In genomic region chr20:9392892-9393857, GRCh38 we compare ENCODE assay signal across 8 cellular contexts.
DNase-seq lines count a peak whose midpoint lies in the region; ATAC-seq and TF ChIP-seq lines count a peak whose summit lies in the region.

No MANE protein-coding gene starts in this region.

- no peaks in the 10 kb centered on the region for H3K27me3 ChIP-seq in AG04450 (ENCODE audit: control insufficient read depth, insufficient read depth, low read length)

- no peaks in the 10 kb centered on the region for H3K27me3 Mint-ChIP-seq in natural killer cell (ENCODE audit: low read depth in 2 of 2)

- no peaks in the 10 kb centered on the region for H3K9me3 ChIP-seq in AG04450 (ENCODE audit: control insufficient read depth, insufficient read depth, low read length)

- TF ChIP-seq CTCF in AG04450 (IDR thresholded peaks at IDR 0.05; ENCODE audit: low read depth, low read length) (peak; percentile 92), GM13976 (IDR thresholded peaks at IDR 0.05; ENCODE audit: borderline replicate concordance, control extremely low read depth, extremely low read depth, insufficient read depth, missing control alignments) (peak; percentile 35), epithelial cell of esophagus (IDR thresholded peaks at IDR 0.05; ENCODE audit: insufficient read depth, low read depth, low read length, missing control alignments) (peak; percentile 94), natural killer cell (IDR thresholded peaks at IDR 0.05) (no peak)

- no peaks in the 10 kb centered on the region for H3K4me1 Mint-ChIP-seq in natural killer cell

- H3K36me3 Mint-ChIP-seq in natural killer cell = no peaks in the 10 kb centered on the region

- DNase-seq in AG04450 (ENCODE audit: low read depth, low spot score) (no peak), GM13976 (ENCODE audit: low spot score) (peak; percentile 32), Kasumi-1 (lab: John Stamatoyannopoulos, UW) (peak; percentile 58 to 65), RKO (ENCODE audit: low spot score) (peak; percentile 74), epithelial cell of esophagus (ENCODE audit: low read depth) (peak; percentile 70), midbrain (lab: John Stamatoyannopoulos, UW) (peak; percentile 40), natural killer cell (no peak)

- CTCF ChIA-PET in AG04450 (lab: Charles Lee) = interaction anchor here (0.6 to 5.7 kb wide), 77 partner anchors 8 to 1350 kb away, joined by 3 to 72 read pairs (median 4); partner anchors contain the start of gene PLCB4

- in situ Hi-C loops in GM13976 (cut with MboI; ENCODE audit: low sequenced_read_pairs, unreplicated experiment) = no loop called here

- no peak overlapping the region for H3K27ac Mint-ChIP-seq in natural killer cell

- intact Hi-C loops in natural killer cell (cut with micrococcal nuclease) = no loop called here

- H3K9me3 Mint-ChIP-seq in natural killer cell = no peaks in the 10 kb centered on the region

- H3K4me3 ChIP-seq in AG04450 (ENCODE audit: low read depth, low read length) (no peak overlapping the region), epithelial cell of esophagus (ENCODE audit: low read length) (no peak overlapping the region)

- no peak overlapping the region for H3K27ac ChIP-seq in AG04450 (ENCODE audit: low read depth, low read length)

- no peak overlapping the region for H3K4me3 Mint-ChIP-seq in natural killer cell

- ATAC-seq in GM18511 (IDR thresholded peaks at IDR 0.05; ENCODE audit: unreplicated experiment) = no peak
- ATAC-seq in natural killer cell = no peak

- POLR2A ChIA-PET in AG04450 (lab: Yijun Ruan, JAX) = interaction anchor here (1.0 kb wide), 1 partner anchor 539 kb away, joined by 5 read pairs; no protein-coding TSS in a partner anchor

Comparison
In these comparisons a context has a peak if more than half of its experiments do, and no peak if none do; other contexts are left out.
1. DNase-seq: peak in GM13976 (single experiment), Kasumi-1 (2 of 2), RKO (single experiment), epithelial cell of esophagus (single experiment) and midbrain (single experiment); none in AG04450 (single experiment) and natural killer cell (single experiment).